Comparison of ENCODE assay signal across 9 cellular contexts in the genomic region with DNA sequence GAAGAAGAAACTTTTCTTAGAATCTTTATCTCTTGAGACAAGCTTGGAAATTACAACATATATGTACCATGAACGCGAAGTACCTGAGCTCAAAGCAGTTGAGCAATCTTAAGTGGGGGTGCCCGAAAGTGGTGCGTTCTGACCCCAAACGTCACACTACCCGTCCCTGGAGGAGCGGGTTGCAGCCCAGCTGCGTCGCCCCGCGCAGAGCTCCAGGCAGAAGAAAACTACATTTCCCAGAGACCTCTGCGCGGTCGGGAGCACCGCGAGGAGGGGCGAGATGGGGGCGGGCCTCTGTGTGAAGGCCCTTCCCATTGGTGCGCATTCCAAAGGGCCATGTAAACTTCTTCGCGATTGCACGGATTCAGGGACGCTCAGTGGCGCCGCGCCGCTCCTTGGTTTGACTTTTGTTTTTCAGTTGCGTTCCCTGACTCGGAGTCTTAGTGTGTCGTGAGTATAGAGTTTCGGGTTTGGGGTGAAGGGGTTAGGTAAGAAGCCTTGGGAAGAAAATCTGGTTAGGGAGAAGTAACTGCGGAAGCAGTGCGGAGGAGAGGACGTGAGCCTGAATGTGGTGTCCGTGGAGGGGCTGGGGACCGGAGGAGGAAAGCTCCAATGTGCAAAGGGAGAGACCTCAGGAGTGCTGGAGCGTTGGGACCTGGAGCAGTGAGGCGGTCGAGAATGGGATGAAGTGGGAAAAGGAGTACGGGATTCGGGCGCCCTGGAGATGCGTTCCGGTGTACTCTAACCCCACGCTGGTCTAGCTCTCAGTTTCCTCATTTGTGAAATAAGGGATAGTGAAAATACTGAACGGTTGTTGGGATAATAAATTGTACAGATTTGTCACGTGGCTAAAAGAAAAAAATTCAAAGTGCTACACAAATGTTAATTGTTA.
DNase-seq lines count a peak whose midpoint lies in the region; ATAC-seq and TF ChIP-seq lines count a peak whose summit lies in the region.
"Had no signal": no experiment of that assay in that cellular context is flagged by ENCODE, and none has a peak within 500 bp of the region (broad histone marks: within the 10 kb centered on the region; RNA-seq: fewer than 3 reads in every experiment).

A gene (plus strand): TSS at position 410 of the 892 bp plus-strand sequence. CDS start 7,740 bp downstream, outside the sequence.

- CTCF ChIA-PET in AG04449 (lab: Yijun Ruan, JAX), result interaction anchor here (0.7 to 2.6 kb wide), 13 partner anchors 8 to 146 kb away, joined by 3 to 14 read pairs (median 3); a partner anchor contains a TSS

- POLR2A ChIA-PET in AG04449 (lab: Yijun Ruan, JAX), result interaction anchor here (1.0 kb wide), 1 partner anchor 12 kb away, joined by 7 read pairs; a partner anchor contains a TSS

- DNase-seq in AG04449 (ENCODE audit: low read depth, low spot score) (peak; percentile 40), ecto neural progenitor cell (ENCODE audit: low spot score) (peak; percentile 98), memory B cell (ENCODE audit: low spot score in 2 of 2) (peak; percentile 96 to 97), anterior cingulate cortex (lab: John Stamatoyannopoulos, UW) (no peak)
- DNase-seq in activated CD4-positive, alpha-beta T cell treated with anti-CD3 and anti-CD28 coated beads for 1 hour, result peak; percentile 89
- DNase-seq in stimulated activated CD8-positive, alpha-beta memory T cell treated with anti-CD3 and anti-CD28 coated beads, Interleukin-15, amount 100 ng/mL, for 24 hours (ENCODE audit: low read depth), result peak; percentile 84

- peaks cover 10% of the 10 kb centered on the region for H3K36me3 Mint-ChIP-seq in memory B cell
- H3K36me3 Mint-ChIP-seq: activated naive CD4-positive, alpha-beta T cell treated with anti-CD3 and anti-CD28 coated beads, Interleukin-2, amount 50 U/mL, for 24 hours had no signal

- TF ChIP-seq POLR2A in GM19193 (IDR thresholded peaks at IDR 0.05; ENCODE audit: extremely low read depth, insufficient read depth, insufficient read length), result peak; percentile 59

- H3K4me3 Mint-ChIP-seq in memory B cell, result no peak within 1 kb of the TSS
- H3K4me3 Mint-ChIP-seq: activated naive CD4-positive, alpha-beta T cell treated with anti-CD3 and anti-CD28 coated beads, Interleukin-2, amount 50 U/mL, for 24 hours had no signal

- peaks cover 3% of the 10 kb centered on the region for H3K4me1 Mint-ChIP-seq in memory B cell
- H3K4me1 Mint-ChIP-seq: activated naive CD4-positive, alpha-beta T cell treated with anti-CD3 and anti-CD28 coated beads, Interleukin-2, amount 50 U/mL, for 24 hours had no signal

- no peak within 1 kb of the TSS for H3K27ac Mint-ChIP-seq in memory B cell
- H3K27ac Mint-ChIP-seq: activated naive CD4-positive, alpha-beta T cell treated with anti-CD3 and anti-CD28 coated beads, Interleukin-2, amount 50 U/mL, for 24 hours had no signal

- ATAC-seq in HG03439 (IDR thresholded peaks at IDR 0.05; ENCODE audit: unreplicated experiment), result peak; percentile 99
- peak; percentile 100 for ATAC-seq in memory B cell (ENCODE audit: low read depth)

- H3K9me3 Mint-ChIP-seq in memory B cell, result no peaks in the 10 kb centered on the region
- H3K9me3 Mint-ChIP-seq: activated naive CD4-positive, alpha-beta T cell treated with anti-CD3 and anti-CD28 coated beads, Interleukin-2, amount 50 U/mL, for 24 hours had no signal

- H3K27me3 Mint-ChIP-seq in memory B cell, result no peaks in the 10 kb centered on the region
- H3K27me3 Mint-ChIP-seq: activated naive CD4-positive, alpha-beta T cell treated with anti-CD3 and anti-CD28 coated beads, Interleukin-2, amount 50 U/mL, for 24 hours had no signal

- H3K4me3 ChIP-seq in AG04449 (ENCODE audit: low read depth, low read length), result peak within 1 kb of the TSS; percentile 68

- TF ChIP-seq CTCF in AG04449 (IDR thresholded peaks at IDR 0.05; ENCODE audit: insufficient read depth, low read length, missing control alignments), result peak; percentile 39

Comparison
In these comparisons a context has a peak if more than half of its experiments do, and no peak if none do; other contexts are left out.
1. DNase-seq: peak in AG04449 (single experiment), activated CD4-positive, alpha-beta T cell treated with anti-CD3 and anti-CD28 coated beads for 1 hour (single experiment), ecto neural progenitor cell (single experiment), memory B cell (2 of 2) and stimulated activated CD8-positive, alpha-beta memory T cell treated with anti-CD3 and anti-CD28 coated beads, Interleukin-15, amount 100 ng/mL, for 24 hours (single experiment); none in anterior cingulate cortex (0 of 58).